Comparison of ENCODE assay signal across 8 cellular contexts in the genomic region with DNA sequence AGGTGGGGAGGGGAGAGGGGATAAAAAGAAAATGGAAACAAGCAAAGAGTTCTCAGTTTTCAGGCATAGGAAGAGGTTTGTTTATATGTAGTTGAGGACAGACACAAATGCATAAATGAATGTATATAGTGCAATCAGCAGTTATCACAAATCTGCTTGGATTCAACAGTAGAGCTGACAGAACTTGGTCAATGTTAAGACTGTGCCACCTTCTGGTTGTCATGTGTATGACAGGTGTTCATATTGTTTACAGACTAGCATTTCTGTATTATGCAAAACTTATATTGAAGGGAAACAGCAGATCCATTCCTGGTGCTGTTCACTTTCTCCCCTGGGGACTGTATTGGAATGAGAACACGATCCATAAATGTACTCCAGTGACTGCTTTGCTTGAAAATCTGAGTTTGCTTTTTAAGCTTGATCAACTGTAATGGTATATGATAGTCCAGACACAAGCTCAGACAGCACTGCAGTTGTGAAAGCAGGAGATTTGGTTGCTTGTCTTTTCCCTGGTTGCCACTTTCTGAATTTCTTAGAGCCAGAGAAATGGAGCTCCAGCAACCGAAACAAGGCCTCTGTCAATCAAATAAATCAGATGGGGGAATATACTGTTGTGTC.
DNase-seq lines count a peak whose midpoint lies in the region; ATAC-seq and TF ChIP-seq lines count a peak whose summit lies in the region.

No MANE protein-coding gene starts in this region.

- H3K27ac ChIP-seq in WERI-Rb-1 (no peak overlapping the region), parathyroid adenoma (no peak overlapping the region)

- H3K4me3 ChIP-seq in WERI-Rb-1 (ENCODE audit: low read depth, low read length): no peak overlapping the region
- H3K4me3 ChIP-seq in fibroblast of the aortic adventitia (ENCODE audit: low read depth, low read length): no peak overlapping the region
- H3K4me3 ChIP-seq in parathyroid adenoma (ENCODE audit: low read depth, low read length): no peak overlapping the region

- ATAC-seq in GM18873 (IDR thresholded peaks at IDR 0.05; ENCODE audit: low FRiP score, unreplicated experiment): peak; percentile 85
- peak; percentile 91 for ATAC-seq in HG03045 (IDR thresholded peaks at IDR 0.05; ENCODE audit: unreplicated experiment)

- no peak overlapping the region for H3K4me2 ChIP-seq in parathyroid adenoma (ENCODE audit: low read length)

- DNase-seq in DMS114 treated with DMSO at 0.1 percent for 48 hours (lab: John Stamatoyannopoulos, UW; ENCODE audit: unreplicated experiment) (peak; percentile 13), NCI-H187 (lab: John Stamatoyannopoulos, UW) (peak; percentile 53 to 56), WERI-Rb-1 (peak; percentile 33), fibroblast of the aortic adventitia (ENCODE audit: low read depth) (peak; percentile 75), GOT3 (lab: John Stamatoyannopoulos, UW) (no peak)

- no peaks in the 10 kb centered on the region for H3K79me2 ChIP-seq in parathyroid adenoma

- no peak overlapping the region for H2AFZ ChIP-seq in parathyroid adenoma

- H3K36me3 ChIP-seq in WERI-Rb-1: no peaks in the 10 kb centered on the region
- H3K36me3 ChIP-seq in parathyroid adenoma (ENCODE audit: control insufficient read depth, insufficient read depth, low read length): no peaks in the 10 kb centered on the region

- H3K27me3 ChIP-seq in WERI-Rb-1 (ENCODE audit: insufficient read depth, low read depth, severe bottlenecking) (no peaks in the 10 kb centered on the region), parathyroid adenoma (ENCODE audit: control insufficient read depth, insufficient read depth, low read length) (no peaks in the 10 kb centered on the region)

- H3K4me1 ChIP-seq in parathyroid adenoma: no peaks in the 10 kb centered on the region

- no peaks in the 10 kb centered on the region for H3K9me3 ChIP-seq in WERI-Rb-1 (ENCODE audit: severe bottlenecking)
- H3K9me3 ChIP-seq in parathyroid adenoma (ENCODE audit: control insufficient read depth, low read length): no peaks in the 10 kb centered on the region

- TF ChIP-seq CTCF in WERI-Rb-1 (IDR thresholded peaks at IDR 0.05; ENCODE audit: low read depth, low read length): peak; percentile 41; the same call in 1 of the 2 replicates
- peak; percentile 76 for TF ChIP-seq CTCF in fibroblast of the aortic adventitia (IDR thresholded peaks at IDR 0.05; ENCODE audit: insufficient read depth, low read length)
- TF ChIP-seq CTCF in parathyroid adenoma (IDR thresholded peaks at IDR 0.05): peak; percentile 30

- no peak overlapping the region for H3K9ac ChIP-seq in parathyroid adenoma
